17 cellular contexts compared by ENCODE assay signal in genomic region chr2:207594245-207594644, GRCh38. TPM values are rescaled to one million over a fixed set of nuclear protein-coding genes. Genes with fewer than 3 reads are reported as not detected.
DNase-seq lines count a peak whose midpoint lies in the region; ATAC-seq and TF ChIP-seq lines count a peak whose summit lies in the region.
"Had no signal": no experiment of that assay in that cellular context is flagged by ENCODE, and none has a peak within 500 bp of the region (broad histone marks: within the 10 kb centered on the region; RNA-seq: fewer than 3 reads in every experiment).

No MANE protein-coding gene starts in this region.

- H3K4me1 Mint-ChIP-seq in activated CD8-positive, alpha-beta memory T cell treated with anti-CD3 and anti-CD28 coated beads, Interleukin-2, amount 10 ng/mL, durations not matched to agents 7 days and 5 days, result peaks cover 13% of the 10 kb centered on the region
- peaks cover 8 to 13% (median 12%) of the 10 kb centered on the region in 4 donors for H3K4me1 Mint-ChIP-seq in CD4-positive, alpha-beta memory T cell
- peaks cover 13% of the 10 kb centered on the region for H3K4me1 Mint-ChIP-seq in activated CD4-positive, alpha-beta memory T cell treated with anti-CD3 and anti-CD28 coated beads, Interleukin-2, amount 10 ng/mL, durations not matched to agents 7 days and 5 days
- peaks cover 3% of the 10 kb centered on the region for H3K4me1 Mint-ChIP-seq in activated naive CD4-positive, alpha-beta T cell treated with anti-CD3 and anti-CD28 coated beads, Interleukin-2, amount 10 ng/mL, durations not matched to agents 7 days and 5 days

- no peak for TF ChIP-seq POLR2A in right lobe of liver (IDR thresholded peaks at IDR 0.05)

- CTCF ChIA-PET in activated CD8-positive, alpha-beta memory T cell treated with anti-CD3 and anti-CD28 coated beads, Interleukin-2, amount 10 ng/mL, durations not matched to agents 7 days and 5 days (lab: Charles Lee), result no interaction called here
- CTCF ChIA-PET in CD4-positive, alpha-beta memory T cell (lab: Charles Lee; ENCODE audit: partially characterized antibody), result no interaction called here
- CTCF ChIA-PET in activated CD4-positive, alpha-beta memory T cell treated with anti-CD3 and anti-CD28 coated beads, Interleukin-2, amount 10 ng/mL, durations not matched to agents 7 days and 5 days (lab: Charles Lee), result no interaction called here
- CTCF ChIA-PET in activated naive CD4-positive, alpha-beta T cell treated with anti-CD3 and anti-CD28 coated beads, Interleukin-2, amount 10 ng/mL, durations not matched to agents 7 days and 5 days (lab: Charles Lee), result no interaction called here

- peak overlapping the region; percentile 28 for H3K27ac Mint-ChIP-seq in activated CD8-positive, alpha-beta memory T cell treated with anti-CD3 and anti-CD28 coated beads, Interleukin-2, amount 10 ng/mL, durations not matched to agents 7 days and 5 days
- H3K27ac Mint-ChIP-seq in CD4-positive, alpha-beta memory T cell, result peak overlapping the region in 4 of 7 donors; percentile 25 to 56 (median 52)
- peak overlapping the region; percentile 55 for H3K27ac Mint-ChIP-seq in activated CD4-positive, alpha-beta memory T cell treated with anti-CD3 and anti-CD28 coated beads, Interleukin-2, amount 10 ng/mL, durations not matched to agents 7 days and 5 days
- no peak overlapping the region for H3K27ac Mint-ChIP-seq in activated naive CD4-positive, alpha-beta T cell treated with anti-CD3 and anti-CD28 coated beads, Interleukin-2, amount 10 ng/mL, durations not matched to agents 7 days and 5 days
- H3K27ac Mint-ChIP-seq: HFFc6 had no signal

- peaks cover 4% of the 10 kb centered on the region for H3K4me1 ChIP-seq in CD4-positive, alpha-beta memory T cell (ENCODE audit: insufficient read depth, low read length)
- H3K4me1 ChIP-seq in right lobe of liver, result no peaks in the 10 kb centered on the region
- H3K4me1 ChIP-seq: A549 had no signal

- intact Hi-C loops in CD4-positive, alpha-beta memory T cell (cut with micrococcal nuclease), result no loop called here
- intact Hi-C loops in right lobe of liver (cut with DNase I), result no loop called here

- H3K36me3 ChIP-seq in CD4-positive, alpha-beta memory T cell (ENCODE audit: insufficient read depth, low read length), result peaks cover 14% of the 10 kb centered on the region
- peaks cover 0 to 6% (median 0%) of the 10 kb centered on the region in 4 donors for H3K36me3 ChIP-seq in right lobe of liver

- no peak overlapping the region for H3K27ac ChIP-seq in CD4-positive, alpha-beta memory T cell (ENCODE audit: low read depth, low read length)
- H3K27ac ChIP-seq in right lobe of liver, result peak overlapping the region in 1 of 3 donors; percentile 25
- H3K27ac ChIP-seq: A549 had no signal

- no peak for ATAC-seq in activated CD8-positive, alpha-beta memory T cell treated with anti-CD3 and anti-CD28 coated beads, Interleukin-2, amount 10 ng/mL, durations not matched to agents 7 days and 5 days
- ATAC-seq in right lobe of liver (peak; percentile 49 to 93 (median 76)), GM18861 (IDR thresholded peaks at IDR 0.05; ENCODE audit: unreplicated experiment) (no peak)
- ATAC-seq: A549 had no signal

- H3K27me3 ChIP-seq in CD4-positive, alpha-beta memory T cell (ENCODE audit: insufficient read depth, low read length), result no peaks in the 10 kb centered on the region
- no peaks in the 10 kb centered on the region for H3K27me3 ChIP-seq in right lobe of liver

- no peak overlapping the region for H3K4me3 ChIP-seq in CD4-positive, alpha-beta memory T cell (ENCODE audit: low read length in 2 of 2)
- no peak overlapping the region for H3K4me3 ChIP-seq in right lobe of liver
- no peak overlapping the region for H3K4me3 ChIP-seq in foreskin fibroblast (ENCODE audit: low read depth in 1 of 2, low read length in 2 of 2)
- H3K4me3 ChIP-seq: A549 had no signal

- TF ChIP-seq CTCF in right lobe of liver (IDR thresholded peaks at IDR 0.05) (no peak), foreskin fibroblast (IDR thresholded peaks at IDR 0.05; ENCODE audit: low read depth, low read length) (no peak)

- DNase-seq in activated CD8-positive, alpha-beta memory T cell treated with anti-CD3 and anti-CD28 coated beads, Interleukin-2, amount 10 ng/mL, durations not matched to agents 7 days and 5 days, result no peak
- DNase-seq in activated CD8-positive, alpha-beta memory T cell treated with anti-CD3 and anti-CD28 coated beads, Interleukin-2, amount 50 U/mL, for 4 hours, result no peak
- DNase-seq in CD4-positive, alpha-beta memory T cell, result no peak
- no peak for DNase-seq in activated CD4-positive, alpha-beta memory T cell treated with anti-CD3 and anti-CD28 coated beads, Interleukin-2, amount 10 ng/mL, durations not matched to agents 7 days and 5 days
- DNase-seq in right lobe of liver (peak in 1 of 3 donors; percentile 34), foreskin fibroblast (no peak)
- no peak for DNase-seq in activated naive CD4-positive, alpha-beta T cell treated with anti-CD3 and anti-CD28 coated beads, Interleukin-2, amount 10 ng/mL, durations not matched to agents 7 days and 5 days
- DNase-seq: GF-D8, HFFc6, NCI-H1092, NCI-H1694, NCI-H2107, NCI-H226, NCI-H526 treated with DMSO at 0.1 percent for 48 hours, RPMI8226 had no signal

- POLR2A ChIA-PET in CD4-positive, alpha-beta memory T cell (lab: Charles Lee; ENCODE audit: partially characterized antibody), result interaction anchor here (0.7 to 1.9 kb wide), 3 partner anchors 31 to 829 kb away, joined by 3 to 9 read pairs (median 3); partner anchors contain the start of genes FASTKD2, MDH1B and METTL21A
- POLR2A ChIA-PET in activated CD4-positive, alpha-beta memory T cell treated with anti-CD3 and anti-CD28 coated beads, Interleukin-2, amount 10 ng/mL, durations not matched to agents 7 days and 5 days (lab: Charles Lee), result no interaction called here

- H3K9me3 Mint-ChIP-seq in activated CD8-positive, alpha-beta memory T cell treated with anti-CD3 and anti-CD28 coated beads, Interleukin-2, amount 10 ng/mL, durations not matched to agents 7 days and 5 days (ENCODE audit: low read depth), result peaks cover 9% of the 10 kb centered on the region
- peaks cover 0 to 27% (median 6%) of the 10 kb centered on the region in 8 donors for H3K9me3 Mint-ChIP-seq in CD4-positive, alpha-beta memory T cell
- peaks cover 15% of the 10 kb centered on the region for H3K9me3 Mint-ChIP-seq in activated CD4-positive, alpha-beta memory T cell treated with anti-CD3 and anti-CD28 coated beads, Interleukin-2, amount 10 ng/mL, durations not matched to agents 7 days and 5 days
- H3K9me3 Mint-ChIP-seq in activated naive CD4-positive, alpha-beta T cell treated with anti-CD3 and anti-CD28 coated beads, Interleukin-2, amount 10 ng/mL, durations not matched to agents 7 days and 5 days, result peaks cover 8% of the 10 kb centered on the region

- H3K36me3 Mint-ChIP-seq in activated CD8-positive, alpha-beta memory T cell treated with anti-CD3 and anti-CD28 coated beads, Interleukin-2, amount 10 ng/mL, durations not matched to agents 7 days and 5 days, result peaks cover 59% of the 10 kb centered on the region
- H3K36me3 Mint-ChIP-seq in CD4-positive, alpha-beta memory T cell, result peaks cover 60 to 63% of the 10 kb centered on the region in 2 donors
- peaks cover 69% of the 10 kb centered on the region for H3K36me3 Mint-ChIP-seq in activated CD4-positive, alpha-beta memory T cell treated with anti-CD3 and anti-CD28 coated beads, Interleukin-2, amount 10 ng/mL, durations not matched to agents 7 days and 5 days (ENCODE audit: low read depth)
- peaks cover 59% of the 10 kb centered on the region for H3K36me3 Mint-ChIP-seq in activated naive CD4-positive, alpha-beta T cell treated with anti-CD3 and anti-CD28 coated beads, Interleukin-2, amount 10 ng/mL, durations not matched to agents 7 days and 5 days

- H3K9me3 ChIP-seq in CD4-positive, alpha-beta memory T cell (ENCODE audit: control insufficient read depth in 1 of 2, low read length in 2 of 2), result no peaks in the 10 kb centered on the region
- H3K9me3 ChIP-seq in right lobe of liver, result peaks cover 0 to 6% (median 0%) of the 10 kb centered on the region in 4 donors

- no peak overlapping the region for H3K4me3 Mint-ChIP-seq in activated CD8-positive, alpha-beta memory T cell treated with anti-CD3 and anti-CD28 coated beads, Interleukin-2, amount 10 ng/mL, durations not matched to agents 7 days and 5 days
- H3K4me3 Mint-ChIP-seq in CD4-positive, alpha-beta memory T cell, result no peak overlapping the region
- no peak overlapping the region for H3K4me3 Mint-ChIP-seq in activated CD4-positive, alpha-beta memory T cell treated with anti-CD3 and anti-CD28 coated beads, Interleukin-2, amount 10 ng/mL, durations not matched to agents 7 days and 5 days
- H3K4me3 Mint-ChIP-seq in activated naive CD4-positive, alpha-beta T cell treated with anti-CD3 and anti-CD28 coated beads, Interleukin-2, amount 10 ng/mL, durations not matched to agents 7 days and 5 days, result no peak overlapping the region
- H3K4me3 Mint-ChIP-seq: HFFc6 had no signal

- WGBS in right lobe of liver (ENCODE audit: insufficient coverage, low coverage, low lambda C conversion rate, missing lambda C conversion rate), result 15% methylated on average over 3 of the region's 3 CpGs

- no peaks in the 10 kb centered on the region for H3K27me3 Mint-ChIP-seq in activated CD8-positive, alpha-beta memory T cell treated with anti-CD3 and anti-CD28 coated beads, Interleukin-2, amount 10 ng/mL, durations not matched to agents 7 days and 5 days
- H3K27me3 Mint-ChIP-seq in CD4-positive, alpha-beta memory T cell, result no peaks in the 10 kb centered on the region
- no peaks in the 10 kb centered on the region for H3K27me3 Mint-ChIP-seq in activated CD4-positive, alpha-beta memory T cell treated with anti-CD3 and anti-CD28 coated beads, Interleukin-2, amount 10 ng/mL, durations not matched to agents 7 days and 5 days
- H3K27me3 Mint-ChIP-seq in activated naive CD4-positive, alpha-beta T cell treated with anti-CD3 and anti-CD28 coated beads, Interleukin-2, amount 10 ng/mL, durations not matched to agents 7 days and 5 days, result no peaks in the 10 kb centered on the region

RNA-seq across cellular contexts. Expression of gene METTL21A, which starts 30.9 kb away (rescaled TPM):
- total RNA-seq in activated CD8-positive, alpha-beta memory T cell treated with anti-CD3 and anti-CD28 coated beads, Interleukin-2, amount 10 ng/mL, durations not matched to agents 7 days and 5 days, result 10 to 100 TPM; 16.4 to 21.1 TPM
- 10 to 100 TPM; 16.6 to 16.9 TPM for total RNA-seq in CD4-positive, alpha-beta memory T cell
- polyA plus RNA-seq in CD4-positive, alpha-beta memory T cell, result 10 to 100 TPM; 26.9 to 38.2 TPM
- total RNA-seq in activated CD4-positive, alpha-beta memory T cell treated with anti-CD3 and anti-CD28 coated beads, Interleukin-2, amount 10 ng/mL, durations not matched to agents 7 days and 5 days, result 10 to 100 TPM; 13.6 to 15.7 TPM
- total RNA-seq in right lobe of liver, result 10 to 100 TPM in 3 of 6 experiments, 1 to 10 TPM in 3; 7.2 to 24.1 (median 9.8) TPM

Comparison
In these comparisons a context has a peak if more than half of its experiments do, and no peak if none do; other contexts are left out.
1. ATAC-seq: peak in right lobe of liver (4 of 4); none in activated CD8-positive, alpha-beta memory T cell treated with anti-CD3 and anti-CD28 coated beads, Interleukin-2, amount 10 ng/mL, durations not matched to agents 7 days and 5 days (single experiment) and GM18861 (single experiment).